Comparison of ENCODE assay signal across 1 cellular context in genomic region chr11:69075421-69076128, GRCh38.
TF ChIP-seq lines count a peak whose summit lies in the region.

No MANE protein-coding gene starts in this region.

TF ChIP-seq in SK-N-SH, 30 proteins besides CTCF, POLR2A, EP300 and RAD21 (continued from another document):
- TF ChIP-seq USF1 (IDR thresholded peaks at IDR 0.05; ENCODE audit: borderline replicate concordance, low read depth) = no peak
- no peak for TF ChIP-seq SMC3 (IDR thresholded peaks at IDR 0.05; ENCODE audit: low read depth, low read length)
- peak; percentile 58 for TF ChIP-seq TCF12 (IDR thresholded peaks at IDR 0.05)
- TF ChIP-seq USF2 (IDR thresholded peaks at IDR 0.05; ENCODE audit: borderline replicate concordance, low read depth, low read length) = no peak
- no peak for TF ChIP-seq REST (IDR thresholded peaks at IDR 0.05; ENCODE audit: low read depth, low read length)
- TF ChIP-seq GATA2 (CRISPR knock-in tag; IDR thresholded peaks at IDR 0.05) = no peak
- no peak for TF ChIP-seq YY1 (IDR thresholded peaks at IDR 0.05; ENCODE audit: low read depth)
- no peak for TF ChIP-seq PBX3 (IDR thresholded peaks at IDR 0.05)
- TF ChIP-seq NFIC (IDR thresholded peaks at IDR 0.05; ENCODE audit: borderline replicate concordance) = no peak; the same call in 1 of the 2 replicates
- no peak for TF ChIP-seq RCOR1 (IDR thresholded peaks at IDR 0.05; ENCODE audit: low read length)
- TF ChIP-seq MEF2A (IDR thresholded peaks at IDR 0.05; ENCODE audit: borderline replicate concordance, low read depth) = no peak
- peak; percentile 60 for TF ChIP-seq RXRA (IDR thresholded peaks at IDR 0.05; ENCODE audit: borderline replicate concordance, low read depth)
- no peak for TF ChIP-seq RFX5 (IDR thresholded peaks at IDR 0.05; ENCODE audit: low read length)
- no peak for TF ChIP-seq GABPA (IDR thresholded peaks at IDR 0.05; ENCODE audit: low read depth)
- TF ChIP-seq ELF1 (IDR thresholded peaks at IDR 0.05) = no peak
- 0 out of 2 replicates have a peak, but pooled peaks have one; percentile 18 for TF ChIP-seq MAX (IDR thresholded peaks at IDR 0.05; ENCODE audit: low read depth)
- no peak for TF ChIP-seq CHD2 (IDR thresholded peaks at IDR 0.05; ENCODE audit: low read length, partially characterized antibody)
- peak; percentile 35; the same call in 1 of the 2 replicates for TF ChIP-seq FOSL2 (IDR thresholded peaks at IDR 0.05; ENCODE audit: borderline replicate concordance, low read depth)
- no peak for TF ChIP-seq TEAD4 (IDR thresholded peaks at IDR 0.05; ENCODE audit: borderline replicate concordance, insufficient read depth)
- no peak for TF ChIP-seq TAF1 (IDR thresholded peaks at IDR 0.05; ENCODE audit: borderline replicate concordance, low read depth, low read length)
- TF ChIP-seq EZH2phosphoT487 (IDR thresholded peaks at IDR 0.05; ENCODE audit: borderline replicate concordance, low read depth) = no peak
